In the genomic region with DNA sequence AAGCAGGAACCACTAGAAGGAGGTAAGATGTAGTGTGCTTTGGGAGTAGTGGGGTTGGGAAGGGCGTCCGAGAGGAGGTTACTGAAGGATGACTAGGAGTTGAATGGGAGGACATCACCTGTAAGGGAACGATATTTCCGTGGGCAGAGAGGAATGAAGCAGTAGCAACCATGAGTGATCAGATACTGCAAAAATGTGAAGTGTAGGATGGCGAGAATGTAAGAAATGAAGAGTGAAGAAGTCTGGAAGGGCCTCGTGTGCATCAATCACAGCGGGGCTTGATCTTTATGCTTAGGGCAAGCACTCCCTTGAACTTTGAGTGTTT, we compare ENCODE assay signal across 1 cellular context.
TF ChIP-seq lines count a peak whose summit lies in the region.

No MANE protein-coding gene starts in this region.

TF ChIP-seq in K562, 482 proteins besides CTCF, POLR2A, EP300 and RAD21:
- TF ChIP-seq RBM15 (IDR thresholded peaks at IDR 0.05; ENCODE audit: insufficient read depth, low read length) (no peak), NFRKB (IDR thresholded peaks at IDR 0.05; ENCODE audit: low read depth) (0 out of 2 replicates have a peak, but pooled peaks have one; percentile 18), NR3C1 (CRISPR knock-in tag; IDR thresholded peaks at IDR 0.05) (no peak), ZNF507 (tag; conservative IDR thresholded peaks at IDR 0.05) (no peak), HDAC2 (IDR thresholded peaks at IDR 0.05) (0 out of 2 replicates have a peak, but pooled peaks have one; percentile 5), ARID2 (IDR thresholded peaks at IDR 0.05) (0 out of 2 replicates have a peak, but pooled peaks have one; percentile 45), ELF4 (CRISPR knock-in tag; IDR thresholded peaks at IDR 0.05) (0 out of 2 replicates have a peak, but pooled peaks have one; percentile 4), MTA2 (IDR thresholded peaks at IDR 0.05; ENCODE audit: low read depth) (0 out of 2 replicates have a peak, but pooled peaks have one; percentile 6), KAT7 (CRISPR knock-in tag; IDR thresholded peaks at IDR 0.05; ENCODE audit: borderline replicate concordance) (0 out of 2 replicates have a peak, but pooled peaks have one; percentile 23)
- TF ChIP-seq, protein P1, sequence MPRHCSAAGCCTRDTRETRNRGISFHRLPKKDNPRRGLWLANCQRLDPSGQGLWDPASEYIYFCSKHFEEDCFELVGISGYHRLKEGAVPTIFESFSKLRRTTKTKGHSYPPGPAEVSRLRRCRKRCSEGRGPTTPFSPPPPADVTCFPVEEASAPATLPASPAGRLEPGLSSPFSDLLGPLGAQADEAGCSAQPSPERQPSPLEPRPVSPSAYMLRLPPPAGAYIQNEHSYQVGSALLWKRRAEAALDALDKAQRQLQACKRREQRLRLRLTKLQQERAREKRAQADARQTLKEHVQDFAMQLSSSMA (CRISPR knock-in tag; IDR thresholded peaks at IDR 0.05) = no peak
- TF ChIP-seq, protein P2, sequence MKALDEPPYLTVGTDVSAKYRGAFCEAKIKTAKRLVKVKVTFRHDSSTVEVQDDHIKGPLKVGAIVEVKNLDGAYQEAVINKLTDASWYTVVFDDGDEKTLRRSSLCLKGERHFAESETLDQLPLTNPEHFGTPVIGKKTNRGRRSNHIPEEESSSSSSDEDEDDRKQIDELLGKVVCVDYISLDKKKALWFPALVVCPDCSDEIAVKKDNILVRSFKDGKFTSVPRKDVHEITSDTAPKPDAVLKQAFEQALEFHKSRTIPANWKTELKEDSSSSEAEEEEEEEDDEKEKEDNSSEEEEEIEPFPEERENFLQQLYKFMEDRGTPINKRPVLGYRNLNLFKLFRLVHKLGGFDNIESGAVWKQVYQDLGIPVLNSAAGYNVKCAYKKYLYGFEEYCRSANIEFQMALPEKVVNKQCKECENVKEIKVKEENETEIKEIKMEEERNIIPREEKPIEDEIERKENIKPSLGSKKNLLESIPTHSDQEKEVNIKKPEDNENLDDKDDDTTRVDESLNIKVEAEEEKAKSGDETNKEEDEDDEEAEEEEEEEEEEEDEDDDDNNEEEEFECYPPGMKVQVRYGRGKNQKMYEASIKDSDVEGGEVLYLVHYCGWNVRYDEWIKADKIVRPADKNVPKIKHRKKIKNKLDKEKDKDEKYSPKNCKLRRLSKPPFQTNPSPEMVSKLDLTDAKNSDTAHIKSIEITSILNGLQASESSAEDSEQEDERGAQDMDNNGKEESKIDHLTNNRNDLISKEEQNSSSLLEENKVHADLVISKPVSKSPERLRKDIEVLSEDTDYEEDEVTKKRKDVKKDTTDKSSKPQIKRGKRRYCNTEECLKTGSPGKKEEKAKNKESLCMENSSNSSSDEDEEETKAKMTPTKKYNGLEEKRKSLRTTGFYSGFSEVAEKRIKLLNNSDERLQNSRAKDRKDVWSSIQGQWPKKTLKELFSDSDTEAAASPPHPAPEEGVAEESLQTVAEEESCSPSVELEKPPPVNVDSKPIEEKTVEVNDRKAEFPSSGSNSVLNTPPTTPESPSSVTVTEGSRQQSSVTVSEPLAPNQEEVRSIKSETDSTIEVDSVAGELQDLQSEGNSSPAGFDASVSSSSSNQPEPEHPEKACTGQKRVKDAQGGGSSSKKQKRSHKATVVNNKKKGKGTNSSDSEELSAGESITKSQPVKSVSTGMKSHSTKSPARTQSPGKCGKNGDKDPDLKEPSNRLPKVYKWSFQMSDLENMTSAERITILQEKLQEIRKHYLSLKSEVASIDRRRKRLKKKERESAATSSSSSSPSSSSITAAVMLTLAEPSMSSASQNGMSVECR (CRISPR knock-in tag; IDR thresholded peaks at IDR 0.05) = peak; percentile 51; the same call in 1 of the 2 replicates
- TF ChIP-seq, protein P3, sequence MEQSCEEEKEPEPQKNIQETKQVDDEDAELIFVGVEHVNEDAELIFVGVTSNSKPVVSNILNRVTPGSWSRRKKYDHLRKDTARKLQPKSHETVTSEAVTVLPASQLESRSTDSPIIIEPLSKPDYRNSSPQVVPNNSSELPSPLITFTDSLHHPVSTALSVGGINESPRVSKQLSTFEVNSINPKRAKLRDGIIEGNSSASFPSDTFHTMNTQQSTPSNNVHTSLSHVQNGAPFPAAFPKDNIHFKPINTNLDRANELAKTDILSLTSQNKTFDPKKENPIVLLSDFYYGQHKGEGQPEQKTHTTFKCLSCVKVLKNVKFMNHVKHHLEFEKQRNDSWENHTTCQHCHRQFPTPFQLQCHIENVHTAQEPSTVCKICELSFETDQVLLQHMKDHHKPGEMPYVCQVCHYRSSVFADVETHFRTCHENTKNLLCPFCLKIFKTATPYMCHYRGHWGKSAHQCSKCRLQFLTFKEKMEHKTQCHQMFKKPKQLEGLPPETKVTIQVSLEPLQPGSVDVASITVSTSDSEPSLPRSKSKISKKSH (CRISPR knock-in tag; IDR thresholded peaks at IDR 0.05) = no peak
- TF ChIP-seq, protein P4, sequence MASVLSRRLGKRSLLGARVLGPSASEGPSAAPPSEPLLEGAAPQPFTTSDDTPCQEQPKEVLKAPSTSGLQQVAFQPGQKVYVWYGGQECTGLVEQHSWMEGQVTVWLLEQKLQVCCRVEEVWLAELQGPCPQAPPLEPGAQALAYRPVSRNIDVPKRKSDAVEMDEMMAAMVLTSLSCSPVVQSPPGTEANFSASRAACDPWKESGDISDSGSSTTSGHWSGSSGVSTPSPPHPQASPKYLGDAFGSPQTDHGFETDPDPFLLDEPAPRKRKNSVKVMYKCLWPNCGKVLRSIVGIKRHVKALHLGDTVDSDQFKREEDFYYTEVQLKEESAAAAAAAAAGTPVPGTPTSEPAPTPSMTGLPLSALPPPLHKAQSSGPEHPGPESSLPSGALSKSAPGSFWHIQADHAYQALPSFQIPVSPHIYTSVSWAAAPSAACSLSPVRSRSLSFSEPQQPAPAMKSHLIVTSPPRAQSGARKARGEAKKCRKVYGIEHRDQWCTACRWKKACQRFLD (CRISPR knock-in tag; IDR thresholded peaks at IDR 0.05) = 0 out of 2 replicates have a peak, but pooled peaks have one; percentile 32
TF ChIP-seq in K562: peak in this region for 8.
